ENCODE assay signal across 22 cellular contexts in genomic region chr18:31484461-31484860, GRCh38. TPM values are rescaled to one million over a fixed set of nuclear protein-coding genes. Genes with fewer than 3 reads are reported as not detected.
DNase-seq lines count a peak whose midpoint lies in the region; ATAC-seq and TF ChIP-seq lines count a peak whose summit lies in the region.
"Had no signal": no experiment of that assay in that cellular context is flagged by ENCODE, and none has a peak within 500 bp of the region (broad histone marks: within the 10 kb centered on the region; RNA-seq: fewer than 3 reads in every experiment).

No MANE protein-coding gene starts in this region.

- H3K27ac ChIP-seq in mammary epithelial cell (ENCODE audit: insufficient read depth, low read depth, low read length), result no peak overlapping the region

- H3K4me2 ChIP-seq in mammary epithelial cell (ENCODE audit: insufficient read depth, low read depth, low read length), result no peak overlapping the region

- H3K36me3 ChIP-seq in mucosa of descending colon (ENCODE audit: low read depth) (no peaks in the 10 kb centered on the region), mammary epithelial cell (ENCODE audit: insufficient read depth, low read length) (peaks cover 15% of the 10 kb centered on the region)
- H3K36me3 ChIP-seq: BE2C had no signal

- no TSS peak for BruUV-seq in mammary epithelial cell (replicated peaks; lab: Mats Ljungman, UMichigan)

- no peaks in the 10 kb centered on the region for H3K79me2 ChIP-seq in mammary epithelial cell (ENCODE audit: insufficient read depth, low read length)

- no peaks in the 10 kb centered on the region for H4K20me1 ChIP-seq in mammary epithelial cell (ENCODE audit: insufficient read depth, low read length)

- no peak for TF ChIP-seq CTCF in mucosa of descending colon (IDR thresholded peaks at IDR 0.05)
- no peak for TF ChIP-seq CTCF in mammary epithelial cell (conservative IDR thresholded peaks at IDR 0.05 in 1 of 2, IDR thresholded peaks at IDR 0.05 in 1 of 2; ENCODE audit: extremely low read depth in 1 of 2, insufficient read depth in 1 of 2, low read depth in 1 of 2, low read length in 2 of 2)

- H2AFZ ChIP-seq in mammary epithelial cell (ENCODE audit: low read depth, low read length), result no peak overlapping the region

- H3K4me1 ChIP-seq in mucosa of descending colon (ENCODE audit: low read depth), result peaks cover 4% of the 10 kb centered on the region
- H3K4me1 ChIP-seq in mammary epithelial cell (ENCODE audit: insufficient read depth, low read length), result peaks cover 41% of the 10 kb centered on the region
- H3K4me1 ChIP-seq: BE2C had no signal

- H3K27me3 ChIP-seq in mammary epithelial cell (ENCODE audit: insufficient read depth, low read length), result no peaks in the 10 kb centered on the region
- H3K27me3 ChIP-seq: BE2C had no signal

- H3K9me3 ChIP-seq in mucosa of descending colon, result no peaks in the 10 kb centered on the region
- H3K9me3 ChIP-seq in mammary epithelial cell (replicated peaks; ENCODE audit: insufficient read depth, low read length), result no peaks in the 10 kb centered on the region
- H3K9me3 ChIP-seq: BE2C had no signal

- intact Hi-C loops in mucosa of descending colon (cut with DNase I, micrococcal nuclease), result no loop called here
- intact Hi-C loops in mammary epithelial cell (cut with micrococcal nuclease), result no loop called here

- dilution Hi-C loops in mammary epithelial cell (cut with HindIII; ENCODE audit: low sequenced_read_pairs), result no loop called here

- CTCF ChIA-PET in mammary epithelial cell (lab: Charles Lee; ENCODE audit: low non-redundant PET), result no interaction called here

- peak; percentile 17 for ATAC-seq in esophagus mucosa
- peak; percentile 78 for ATAC-seq in mucosa of descending colon
- no peak for ATAC-seq in GM21367 (IDR thresholded peaks at IDR 0.05; ENCODE audit: unreplicated experiment)
- ATAC-seq: GM12878, HepG2 had no signal

- in situ Hi-C loops in mammary epithelial cell (cut with MboI; ENCODE audit: low sequenced_read_pairs in 2 of 2), result no loop called here

- H3K4me3 ChIP-seq in mucosa of descending colon, result no peak overlapping the region
- no peak overlapping the region for H3K4me3 ChIP-seq in mammary epithelial cell (replicated peaks in 1 of 3; ENCODE audit: insufficient read depth in 1 of 3, low read depth in 2 of 3, low read length in 3 of 3)
- H3K4me3 ChIP-seq: GM12878 had no signal

- DNase-seq in amniotic epithelial cell (ENCODE audit: low read depth) (peak; percentile 30), mucosa of descending colon (no peak), mammary epithelial cell (no peak), islet precursor cell (no peak)
- no peak for DNase-seq in activated CD4-positive, alpha-beta T cell treated with anti-CD3 and anti-CD28 coated beads, Interleukin-2, amount 50 U/mL, for 1 hour
- DNase-seq: ACHN; BE2C; C1 segment of cervical spinal cord; CD4-positive, CD25-positive, alpha-beta regulatory T cell; CD8-positive, alpha-beta memory T cell; COR-L47; DMS 273 treated with DMSO at 0.1 percent for 48 hours; DMS53; DND-41; EL; H9 had no signal

- no peak overlapping the region for H3K9ac ChIP-seq in mammary epithelial cell (ENCODE audit: insufficient read depth, low read length)

- 80% methylated on average over 1 of the region's 1 CpG for WGBS in mammary epithelial cell (ENCODE audit: low coverage, missing lambda C conversion rate)

RNA-seq across cellular contexts. Expression of gene DSG2, which starts 13.5 kb away (rescaled TPM):
- total RNA-seq in esophagus mucosa (22.4 TPM), mucosa of descending colon (100 to 1,000 TPM; 131 to 341 (median 305) TPM), mammary epithelial cell (100 to 1,000 TPM; 110 to 150 TPM)
- 107 TPM for polyA plus RNA-seq in mammary epithelial cell
- 125 TPM for polyA minus RNA-seq in mammary epithelial cell
- polyA plus RNA-seq: CD4-positive, CD25-positive, alpha-beta regulatory T cell; IgD-negative memory B cell had no signal

RNA-seq across cellular contexts. Expression of gene DSG3, which starts 36.9 kb away (rescaled TPM):
- total RNA-seq in esophagus mucosa (775 TPM), mucosa of descending colon (1 to 10 TPM in 1 of 3 donors, under 1 TPM in 2; 0.06 to 1.0 (median 0.14) TPM), mammary epithelial cell (100 to 1,000 TPM; 183 to 383 TPM)
- 130 TPM for polyA plus RNA-seq in mammary epithelial cell
- 139 TPM for polyA minus RNA-seq in mammary epithelial cell
- total RNA-seq: CD4-positive, CD25-positive, alpha-beta regulatory T cell; CD8-positive, alpha-beta memory T cell; G401; HepG2 had no signal
- polyA plus RNA-seq: CD4-positive, CD25-positive, alpha-beta regulatory T cell; CD8-positive, alpha-beta memory T cell; HepG2 had no signal

Comparison
In these comparisons a context has a peak if more than half of its experiments do, and no peak if none do; other contexts are left out.
1. RNA of gene DSG3, which starts 36.9 kb away (total RNA-seq): 775 TPM in esophagus mucosa (single experiment) and 183 to 383 TPM in mammary epithelial cell; 0.06 to 1.0 TPM in mucosa of descending colon; every median in the first group is over 10 times any median in the second.